22 cellular contexts compared by ENCODE assay signal in the genomic region with DNA sequence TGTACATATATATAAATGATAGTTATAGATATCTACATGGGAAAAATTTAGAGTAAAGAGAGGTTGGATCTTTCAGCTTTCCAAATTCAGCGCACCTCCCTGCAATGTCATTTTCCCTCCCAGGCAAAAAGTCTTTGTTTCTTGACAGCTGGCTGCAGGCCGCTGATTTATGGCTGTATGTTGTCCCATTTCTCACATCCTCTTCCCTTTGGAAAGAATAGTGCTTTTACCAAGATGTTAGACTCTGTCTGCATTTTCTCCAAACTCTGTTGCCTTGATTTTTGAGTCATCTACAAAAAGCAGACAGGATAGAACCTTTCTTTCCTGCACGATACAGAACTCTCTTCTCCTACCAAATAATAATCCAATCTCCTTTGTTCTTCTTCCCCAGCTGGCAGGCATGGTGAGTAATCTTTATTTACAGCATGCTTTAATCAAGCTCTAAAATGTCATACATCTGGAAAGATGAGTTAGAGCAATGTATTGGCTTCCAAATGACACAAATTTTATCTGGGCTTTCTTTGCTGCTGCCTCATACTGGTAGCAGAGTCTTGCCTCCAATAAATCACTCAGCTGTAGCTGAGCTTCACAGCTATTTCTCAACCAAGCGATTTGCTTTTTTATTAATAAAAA.
"Had no signal": no experiment of that assay in that cellular context is flagged by ENCODE, and none has a peak within 500 bp of the region (broad histone marks: within the 10 kb centered on the region; RNA-seq: fewer than 3 reads in every experiment).

No MANE protein-coding gene starts in this region.

- DNase-seq: activated B cell treated with CpG ODN at 0.5 μM for 24 hours; activated CD4-positive, alpha-beta T cell treated with anti-CD3 and anti-CD28 coated beads for 1 hour; activated CD4-positive, alpha-beta T cell treated with anti-CD3 and anti-CD28 coated beads, Interleukin-2, amount 10 ng/mL, durations not matched to agents 24 days and 14 days; activated CD4-positive, alpha-beta T cell treated with anti-CD3 and anti-CD28 coated beads, Interleukin-2, amount 50 U/mL, for 48 hours; activated effector memory CD4-positive, alpha-beta T cell treated with anti-CD3 and anti-CD28 coated beads, Interleukin-2, amount 50 U/mL, for 16 hours; activated naive CD4-positive, alpha-beta T cell treated with Interleukin-2 at 50 U/mL for 16 hours; activated naive CD8-positive, alpha-beta T cell treated with anti-CD3 and anti-CD28 coated beads, Interleukin-2, amount 50 U/mL, for 24 hours; activated T-cell treated with anti-CD3 and anti-CD28 coated beads, Interleukin-2, amount 50 U/mL, for 4 hours; amniotic stem cell; Karpas-422; NCI-H1105 treated with DMSO at 0.1 percent for 48 hours; NCI-H1436 treated with DMSO at 0.1 percent for 48 hours; NCI-H187; NCI-H2081; NCI-H526; NCI-H774; SIG-M5; T-cell; T-helper 2 cell; T1000 had no signal

- H3K4me3 ChIP-seq: SK-N-MC had no signal

- ATAC-seq: activated naive CD4-positive, alpha-beta T cell treated with anti-CD3 and anti-CD28 coated beads, Interleukin-2, amount 50 U/mL, for 72 hours; activated naive CD8-positive, alpha-beta T cell treated with anti-CD3 and anti-CD28 coated beads, Interleukin-2, amount 50 U/mL, for 24 hours; activated T-cell treated with anti-CD3 and anti-CD28 coated beads, Interleukin-2, amount 50 U/mL, for 4 hours; T-cell had no signal

- H3K27ac ChIP-seq: SK-N-MC had no signal
